ENCODE assay signal across 18 cellular contexts in the genomic region with DNA sequence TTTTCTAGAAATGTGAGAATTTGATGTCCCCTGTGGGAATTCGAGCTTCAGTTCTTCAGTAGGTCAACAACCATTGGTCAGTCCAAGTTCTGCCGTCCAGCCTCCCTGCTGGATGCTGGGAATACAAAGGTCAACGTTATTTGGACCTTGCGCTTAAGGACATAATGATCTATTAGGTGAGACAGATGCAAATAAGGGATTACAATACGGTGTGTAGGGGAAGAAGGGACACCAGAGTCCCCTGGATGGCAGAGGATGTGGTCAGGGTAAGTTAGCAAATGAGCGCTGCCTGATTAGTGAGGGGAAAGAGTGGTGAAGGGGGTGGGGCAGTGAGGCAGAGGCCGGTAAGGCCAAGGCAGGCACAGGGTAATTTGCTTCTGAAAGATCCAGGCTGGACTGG. TPM values are rescaled to one million over a fixed set of nuclear protein-coding genes. Genes with fewer than 3 reads are reported as not detected.
DNase-seq lines count a peak whose midpoint lies in the region; ATAC-seq, FAIRE-seq and TF ChIP-seq lines count a peak whose summit lies in the region.
"Had no signal": no experiment of that assay in that cellular context is flagged by ENCODE, and none has a peak within 500 bp of the region (broad histone marks: within the 10 kb centered on the region; RNA-seq: fewer than 3 reads in every experiment).

No MANE protein-coding gene starts in this region.

- no peaks in the 10 kb centered on the region for H3K9me3 ChIP-seq in KOPT-K1 (ENCODE audit: insufficient read depth, low read length, poor library complexity, severe bottlenecking)
- no peaks in the 10 kb centered on the region for H3K9me3 ChIP-seq in K562 (replicated peaks; ENCODE audit: control insufficient read depth, insufficient read depth, low read depth, low read length)

- H3K9me1 ChIP-seq in K562 (ENCODE audit: control insufficient read depth, insufficient read depth, low read length), result peaks cover 5% of the 10 kb centered on the region

- no peaks in the 10 kb centered on the region for H3K9me3 Mint-ChIP-seq in activated naive CD4-positive, alpha-beta T cell treated with anti-CD3 and anti-CD28 coated beads, Interleukin-2, amount 10 ng/mL, durations not matched to agents 7 days and 5 days
- H3K9me3 Mint-ChIP-seq in stimulated activated naive B cell treated with anti-CD40 and anti-IgM and Interleukin-4, amounts not matched to agents 10 μg/mL and 1 μg/mL and 100 μg/mL, for 72 hours, result peaks cover 0 to 3% of the 10 kb centered on the region in 2 donors
- H3K9me3 Mint-ChIP-seq: nephron had no signal

- POLR2A ChIA-PET in K562 (lab: Yijun Ruan, JAX), result interaction anchor here (0.6 to 6.0 kb wide), 3 partner anchors 12 to 106 kb away, joined by 3 to 35 read pairs (median 19); no protein-coding TSS in a partner anchor

- H3K4me3 Mint-ChIP-seq in activated naive CD4-positive, alpha-beta T cell treated with anti-CD3 and anti-CD28 coated beads, Interleukin-2, amount 10 ng/mL, durations not matched to agents 7 days and 5 days, result no peak overlapping the region
- peak overlapping the region in 1 of 2 donors; percentile 50 for H3K4me3 Mint-ChIP-seq in stimulated activated naive B cell treated with anti-CD40 and anti-IgM and Interleukin-4, amounts not matched to agents 10 μg/mL and 1 μg/mL and 100 μg/mL, for 72 hours
- H3K4me3 Mint-ChIP-seq: nephron had no signal

- no peak overlapping the region for H3K27ac Mint-ChIP-seq in activated naive CD4-positive, alpha-beta T cell treated with anti-CD3 and anti-CD28 coated beads, Interleukin-2, amount 10 ng/mL, durations not matched to agents 7 days and 5 days
- H3K27ac Mint-ChIP-seq in stimulated activated naive B cell treated with anti-CD40 and anti-IgM and Interleukin-4, amounts not matched to agents 10 μg/mL and 1 μg/mL and 100 μg/mL, for 72 hours, result peak overlapping the region; percentile 9
- H3K27ac Mint-ChIP-seq: nephron had no signal

- in situ Hi-C loops in K562 (cut with MboI), result no loop called here

- peaks cover 6% of the 10 kb centered on the region for H3K36me3 Mint-ChIP-seq in activated naive CD4-positive, alpha-beta T cell treated with anti-CD3 and anti-CD28 coated beads, Interleukin-2, amount 10 ng/mL, durations not matched to agents 7 days and 5 days
- H3K36me3 Mint-ChIP-seq in stimulated activated naive B cell treated with anti-CD40 and anti-IgM and Interleukin-4, amounts not matched to agents 10 μg/mL and 1 μg/mL and 100 μg/mL, for 72 hours, result peaks cover 2 to 24% of the 10 kb centered on the region in 2 donors

- no peak for TF ChIP-seq RAD21 in K562 (CRISPR knock-in tag; conservative IDR thresholded peaks at IDR 0.05 in 1 of 2, IDR thresholded peaks at IDR 0.05 in 1 of 2)

- ATAC-seq in K562, result peak; percentile 7; the same call in 2 of the 3 replicates
- peak; percentile 76 for ATAC-seq in stimulated activated naive B cell treated with anti-CD40 and anti-IgM and Interleukin-4, amounts not matched to agents 10 μg/mL and 1 μg/mL and 100 μg/mL, for 72 hours (replicated peaks)
- ATAC-seq in HG02678 (IDR thresholded peaks at IDR 0.05; ENCODE audit: unreplicated experiment), result no peak

- TF ChIP-seq CTCF in K562 (IDR thresholded peaks at IDR 0.05 in 2 of 3, conservative IDR thresholded peaks at IDR 0.05 in 1 of 3; ENCODE audit: insufficient read depth in 2 of 3, low read depth in 1 of 3, low read length in 3 of 3), result no peak

- H3K27ac ChIP-seq in KOPT-K1 (ENCODE audit: low read depth, low read length, poor library complexity, severe bottlenecking), result peak overlapping the region; percentile 34
- no peak overlapping the region for H3K27ac ChIP-seq in K562 (ENCODE audit: extremely low read depth, low read depth, low read length)
- H3K27ac ChIP-seq: WERI-Rb-1 had no signal

- peak; percentile 35 for DNase-seq in activated naive CD4-positive, alpha-beta T cell treated with anti-CD3 and anti-CD28 coated beads, Interleukin-2, amount 10 ng/mL, durations not matched to agents 7 days and 5 days
- DNase-seq in activated naive CD4-positive, alpha-beta T cell (lab: John Stamatoyannopoulos, UW), result no peak
- no peak for DNase-seq in K562 (ENCODE audit: extremely low read depth in 1 of 4, low spot score in 3 of 4)
- DNase-seq in stimulated activated naive B cell treated with anti-CD40 and anti-IgM and Interleukin-4, amounts not matched to agents 10 μg/mL and 1 μg/mL and 100 μg/mL, for 72 hours, result no peak
- no peak for DNase-seq in central memory CD4-positive, alpha-beta T cell
- no peak for DNase-seq in stimulated activated CD4-positive, alpha-beta T cell treated with anti-CD3 and anti-CD28 coated beads, Interleukin-4, amount 100 ng/mL, for 4 hours
- DNase-seq: activated gamma-delta T cell treated with Interleukin-2 at 50 U/mL for 16 hours; caudate nucleus; KBM-7; NCI-H2081 treated with DMSO at 0.1 percent for 48 hours; SIG-M5; stimulated activated CD4-positive, alpha-beta T cell treated with anti-CD3 and anti-CD28 coated beads, Interleukin-4, amount 100 ng/mL, for 1 hour; stimulated activated naive CD4-positive, alpha-beta T cell treated with Interleukin-2 at 50 U/mL for 16 hours; WERI-Rb-1 had no signal

- no peaks in the 10 kb centered on the region; the same call in 1 of the 2 replicates for H3K36me3 ChIP-seq in KOPT-K1 (ENCODE audit: insufficient read depth, low read length)
- peaks cover 4% of the 10 kb centered on the region; the same call in 2 of the 3 replicates for H3K36me3 ChIP-seq in K562 (ENCODE audit: control insufficient read depth, insufficient read depth, low read length)
- H3K36me3 ChIP-seq: WERI-Rb-1 had no signal

- H3K9ac ChIP-seq in K562 (ENCODE audit: insufficient read depth in 1 of 2, low read depth in 2 of 2, low read length in 2 of 2), result no peak overlapping the region

- peaks cover 52% of the 10 kb centered on the region for H4K20me1 ChIP-seq in K562 (replicated peaks; ENCODE audit: control insufficient read depth, insufficient read depth, low read length)

- no peak for FAIRE-seq in K562 (lab: Jason Lieb, UNC)
- FAIRE-seq: endothelial cell of umbilical vein had no signal

- H2AFZ ChIP-seq in K562 (ENCODE audit: low read depth, low read length), result no peak overlapping the region

- peaks cover 80% of the 10 kb centered on the region for H3K4me1 Mint-ChIP-seq in activated naive CD4-positive, alpha-beta T cell treated with anti-CD3 and anti-CD28 coated beads, Interleukin-2, amount 10 ng/mL, durations not matched to agents 7 days and 5 days
- peaks cover 66 to 95% of the 10 kb centered on the region in 2 donors for H3K4me1 Mint-ChIP-seq in stimulated activated naive B cell treated with anti-CD40 and anti-IgM and Interleukin-4, amounts not matched to agents 10 μg/mL and 1 μg/mL and 100 μg/mL, for 72 hours

- peaks cover 99% of the 10 kb centered on the region for H3K79me2 ChIP-seq in K562 (ENCODE audit: control insufficient read depth, insufficient read depth, low read length)

- no peaks in the 10 kb centered on the region for H3K27me3 Mint-ChIP-seq in activated naive CD4-positive, alpha-beta T cell treated with anti-CD3 and anti-CD28 coated beads, Interleukin-2, amount 10 ng/mL, durations not matched to agents 7 days and 5 days
- no peaks in the 10 kb centered on the region for H3K27me3 Mint-ChIP-seq in stimulated activated naive B cell treated with anti-CD40 and anti-IgM and Interleukin-4, amounts not matched to agents 10 μg/mL and 1 μg/mL and 100 μg/mL, for 72 hours

- WGBS in K562 (ENCODE audit: insufficient coverage, low coverage, missing lambda C conversion rate), result 61% methylated on average over 5 of the region's 7 CpGs

- CTCF ChIA-PET in activated naive CD4-positive, alpha-beta T cell treated with anti-CD3 and anti-CD28 coated beads, Interleukin-2, amount 10 ng/mL, durations not matched to agents 7 days and 5 days (lab: Charles Lee), result interaction anchor here (0.9 kb wide), 1 partner anchor 34 kb away, joined by 3 read pairs; no protein-coding TSS in a partner anchor
- CTCF ChIA-PET in K562 (lab: Yijun Ruan, JAX; ENCODE audit: low intra/inter-chr PET ratio), result no interaction called here

- no peak for TF ChIP-seq EP300 in K562 (IDR thresholded peaks at IDR 0.05; ENCODE audit: low read length)

- H3K27me3 ChIP-seq in K562 (ENCODE audit: control insufficient read depth in 2 of 2, insufficient read depth in 2 of 2, low read length in 2 of 2), result no peaks in the 10 kb centered on the region

- no peak overlapping the region for H3K4me3 ChIP-seq in K562

- H3K4me2 ChIP-seq in K562 (ENCODE audit: insufficient read depth, low read length), result no peak overlapping the region; the same call in 1 of the 2 replicates

- no TSS peak for BruUV-seq in K562 (replicated peaks; lab: Mats Ljungman, UMichigan)

- intact Hi-C loops in K562 (cut with micrococcal nuclease), result no loop called here

- H3K4me1 ChIP-seq in K562 (replicated peaks in 1 of 2; ENCODE audit: control insufficient read depth in 2 of 2, insufficient read depth in 2 of 2, low read length in 2 of 2), result peaks cover 12 to 50% of the 10 kb centered on the region in 2 experiments; a peak in 4 of 5 replicates

- TF ChIP-seq POLR2A in K562 (conservative IDR thresholded peaks at IDR 0.05), result no peak

TF ChIP-seq in K562, 482 proteins besides CTCF, POLR2A, EP300 and RAD21 (continues in another document):
- no peak for TF ChIP-seq HNRNPH1 (optimal IDR thresholded peaks at IDR 0.05; ENCODE audit: low read depth, low read length)
- no peak for TF ChIP-seq ZBTB17 (CRISPR knock-in tag; IDR thresholded peaks at IDR 0.05)
- TF ChIP-seq HIVEP1 (CRISPR knock-in tag; IDR thresholded peaks at IDR 0.05), result no peak

RNA-seq across cellular contexts. Expression of a gene that starts 16.2 kb away (rescaled TPM):
- 53.7 and 58.2 TPM in 2 replicates for total RNA-seq in K562 (2011; cell fraction: chromatin; rRNA removed; ENCODE audit: low replicate concordance)
- 22.3 and 25.7 TPM in 2 replicates for total RNA-seq in K562 (2011; cell fraction: nucleolus; rRNA removed)
- total RNA-seq in K562 (2011; cell fraction: nucleoplasm; rRNA removed), result 32.0 and 43.7 TPM in 2 replicates
- total RNA-seq in K562 (2014; rRNA removed) (28.4 and 32.9 TPM in 2 replicates), K562 (2014; rRNA removed; fragmentation: Illumina TruSeq; extraction: Trizol) (42.1 and 52.6 TPM in 2 replicates), K562 (2015; rRNA removed; fragmentation: Illumina TruSeq; extraction: Trizol) (38.3 and 38.6 TPM in 2 replicates), K562 (2021) (69.2 and 76.9 TPM in 2 replicates)
- polyA plus RNA-seq in K562 (2011; rRNA removed) (87.9 and 109 TPM in 2 replicates), K562 (2014; fragmentation: Illumina TruSeq; extraction: Trizol) (59.9 and 73.2 TPM in 2 replicates), K562 (2014; fragmentation: Nextera tagmentation; extraction: Ambion mirVana) (1 to 10 TPM; 8.4 to 9.1 TPM), K562 (2014; rRNA removed) (26.2 and 44.6 TPM in 2 replicates)
- polyA plus RNA-seq in K562 (2011; cell fraction: cytosol; rRNA removed), result 32.2 and 62.8 TPM in 2 replicates
- 31.7 and 55.0 TPM in 2 replicates for polyA plus RNA-seq in K562 (2011; cell fraction: nucleus; rRNA removed)
- polyA plus RNA-seq in K562 (2012), result 57.6 and 72.6 TPM in 2 replicates
- 126 and 138 TPM in 2 replicates for polyA minus RNA-seq in K562 (2011; rRNA and poly(A)+ RNA removed)
- polyA minus RNA-seq in K562 (2011; cell fraction: cytosol; rRNA and poly(A)+ RNA removed), result 34.0 and 62.3 TPM in 2 replicates
- polyA minus RNA-seq in K562 (2011; cell fraction: nucleus; rRNA and poly(A)+ RNA removed), result 17.1 and 38.9 TPM in 2 replicates
